8 cellular contexts compared by ENCODE assay signal in genomic region chr10:7408003-7408493, GRCh38. TPM values are rescaled to one million over a fixed set of nuclear protein-coding genes. Genes with fewer than 3 reads are reported as not detected.
DNase-seq lines count a peak whose midpoint lies in the region.

No MANE protein-coding gene starts in this region.

- in situ Hi-C loops in G401 (cut with HindIII; ENCODE audit: low sequenced_read_pairs) = no loop called here

- DNase-seq in SIG-M5 treated with dmso at 0.1 percent for 504 hours (lab: John Stamatoyannopoulos, UW; ENCODE audit: unreplicated experiment) (peak; percentile 41), SIG-M5 (lab: John Stamatoyannopoulos, UW) (no peak), dermis blood vessel endothelial cell (peak; percentile 58), medulla oblongata (ENCODE audit: extremely low spot score) (peak; percentile 60), G401 (ENCODE audit: low spot score) (no peak), NCI-H69 (lab: John Stamatoyannopoulos, UW) (no peak)
- DNase-seq in activated CD4-positive, CD25-positive, alpha-beta regulatory T cell treated with anti-CD3 and anti-CD28 coated beads, Interleukin-2, amount 50 U/mL, for 72 hours = peak; percentile 40
- DNase-seq in stimulated activated naive CD4-positive, alpha-beta T cell treated with Interleukin-2 at 50 U/mL for 16 hours (lab: John Stamatoyannopoulos, UW) = peak; percentile 27

RNA-seq across cellular contexts. Expression of gene SFMBT2, which starts 2.8 kb away (rescaled TPM):
- total RNA-seq in dermis blood vessel endothelial cell = 2.2 and 5.4 TPM in 2 replicates
- 0.06 TPM in 1 of 2 replicates, not detected in the other for total RNA-seq in G401 (2014; rRNA removed; shearing (Covaris generic))

Comparison
In these comparisons a context has a peak if more than half of its experiments do, and no peak if none do; other contexts are left out.
1. DNase-seq: peak in SIG-M5 treated with dmso at 0.1 percent for 504 hours (single experiment), activated CD4-positive, CD25-positive, alpha-beta regulatory T cell treated with anti-CD3 and anti-CD28 coated beads, Interleukin-2, amount 50 U/mL, for 72 hours (single experiment), dermis blood vessel endothelial cell (single experiment), medulla oblongata (single experiment) and stimulated activated naive CD4-positive, alpha-beta T cell treated with Interleukin-2 at 50 U/mL for 16 hours (single experiment); none in SIG-M5 (single experiment), G401 (single experiment) and NCI-H69 (single experiment).